9 cellular contexts compared by ENCODE assay signal in genomic region chr19:5172859-5173577, GRCh38.
DNase-seq lines count a peak whose midpoint lies in the region; ATAC-seq and TF ChIP-seq lines count a peak whose summit lies in the region.
"Had no signal": no experiment of that assay in that cellular context is flagged by ENCODE, and none has a peak within 500 bp of the region (broad histone marks: within the 10 kb centered on the region; RNA-seq: fewer than 3 reads in every experiment).

No MANE protein-coding gene starts in this region.

- H3K36me3 ChIP-seq in BLaER1 treated with 17β-estradiol and CSF1 and Interleukin-3, amounts not matched to agents 10 nM and 100 nM: no peaks in the 10 kb centered on the region
- no peaks in the 10 kb centered on the region for H3K36me3 ChIP-seq in MG63
- H3K36me3 ChIP-seq: upper lobe of left lung had no signal

- H4K20me1 ChIP-seq in BLaER1 treated with 17β-estradiol and CSF1 and Interleukin-3, amounts not matched to agents 10 nM and 100 nM: no peaks in the 10 kb centered on the region

- DNase-seq in MG63: peak; percentile 84
- peak; percentile 87 to 98 for DNase-seq in cardiac fibroblast (ENCODE audit: low read depth in 2 of 2)
- DNase-seq in mesothelial cell of epicardium (ENCODE audit: low spot score in 2 of 2, unreplicated experiment in 2 of 2): no peak
- DNase-seq in occipital lobe (lab: John Stamatoyannopoulos, UW): no peak
- DNase-seq in activated CD4-positive, alpha-beta T cell treated with anti-CD3 and anti-CD28 coated beads, Interleukin-2, amount 50 U/mL, for 1 hour: no peak
- DNase-seq: upper lobe of left lung had no signal

- peak overlapping the region in 6 of 11 experiments; percentile 41 to 79 (median 60); a peak in 12 of 22 replicates for H3K4me2 ChIP-seq in BLaER1 treated with 17β-estradiol and CSF1 and Interleukin-3, amounts not matched to agents 10 nM and 100 nM

- no peak overlapping the region for H3K4me3 ChIP-seq in BLaER1 treated with 17β-estradiol and CSF1 and Interleukin-3, amounts not matched to agents 10 nM and 100 nM
- no peak overlapping the region for H3K4me3 ChIP-seq in MG63
- H3K4me3 ChIP-seq in cardiac fibroblast (replicated peaks in 1 of 2; ENCODE audit: low read depth in 2 of 2, low read length in 2 of 2): no peak overlapping the region
- H3K4me3 ChIP-seq: upper lobe of left lung had no signal

- H3K4me1 Mint-ChIP-seq in mesothelial cell of epicardium: peaks cover 8% of the 10 kb centered on the region

- no peaks in the 10 kb centered on the region for H3K36me3 Mint-ChIP-seq in mesothelial cell of epicardium

- H3K27me3 Mint-ChIP-seq in mesothelial cell of epicardium (ENCODE audit: low read depth): peaks cover 6% of the 10 kb centered on the region

- peaks cover 5% of the 10 kb centered on the region for H3K9me3 Mint-ChIP-seq in mesothelial cell of epicardium

- H3K27ac Mint-ChIP-seq in mesothelial cell of epicardium: peak overlapping the region; percentile 25

- peaks cover 0 to 67% (median 32%) of the 10 kb centered on the region in 10 experiments; a peak in 15 of 20 replicates for H3K4me1 ChIP-seq in BLaER1 treated with 17β-estradiol and CSF1 and Interleukin-3, amounts not matched to agents 10 nM and 100 nM
- H3K4me1 ChIP-seq: upper lobe of left lung had no signal

- peak overlapping the region in 7 of 11 experiments; percentile 21 to 75 (median 42); a peak in 10 of 22 replicates for H3K27ac ChIP-seq in BLaER1 treated with 17β-estradiol and CSF1 and Interleukin-3, amounts not matched to agents 10 nM and 100 nM
- H3K27ac ChIP-seq: upper lobe of left lung had no signal

- TF ChIP-seq CTCF in cardiac fibroblast (IDR thresholded peaks at IDR 0.05; ENCODE audit: low read depth, low read length): no peak
- TF ChIP-seq CTCF in mesothelial cell of epicardium (IDR thresholded peaks at IDR 0.05; ENCODE audit: unreplicated experiment): no peak

- H3K9me3 ChIP-seq in BLaER1 treated with 17β-estradiol and CSF1 and Interleukin-3, amounts not matched to agents 10 nM and 100 nM (replicated peaks in 1 of 11): peaks cover 0 to 8% (median 0%) of the 10 kb centered on the region in 11 experiments; a peak in 4 of 22 replicates
- H3K9me3 ChIP-seq in MG63: no peaks in the 10 kb centered on the region
- H3K9me3 ChIP-seq: upper lobe of left lung had no signal

- no peak for ATAC-seq in HG02623 (IDR thresholded peaks at IDR 0.05; ENCODE audit: unreplicated experiment)
- ATAC-seq in HG03135 (IDR thresholded peaks at IDR 0.05; ENCODE audit: unreplicated experiment): no peak

- H3K4me3 Mint-ChIP-seq in mesothelial cell of epicardium: no peak overlapping the region

- H3K9ac ChIP-seq in BLaER1 treated with 17β-estradiol and CSF1 and Interleukin-3, amounts not matched to agents 10 nM and 100 nM: peak overlapping the region in 6 of 11 experiments; percentile 21 to 63 (median 34); a peak in 7 of 22 replicates

- no peaks in the 10 kb centered on the region for H3K27me3 ChIP-seq in BLaER1 treated with 17β-estradiol and CSF1 and Interleukin-3, amounts not matched to agents 10 nM and 100 nM
- no peaks in the 10 kb centered on the region for H3K27me3 ChIP-seq in MG63
- H3K27me3 ChIP-seq: upper lobe of left lung had no signal

Comparison
In these comparisons a context has a peak if more than half of its experiments do, and no peak if none do; other contexts are left out.
1. DNase-seq: peak in MG63 (single experiment) and cardiac fibroblast (2 of 2); none in mesothelial cell of epicardium (0 of 2), occipital lobe (single experiment) and activated CD4-positive, alpha-beta T cell treated with anti-CD3 and anti-CD28 coated beads, Interleukin-2, amount 50 U/mL, for 1 hour (single experiment).